In the genomic region with DNA sequence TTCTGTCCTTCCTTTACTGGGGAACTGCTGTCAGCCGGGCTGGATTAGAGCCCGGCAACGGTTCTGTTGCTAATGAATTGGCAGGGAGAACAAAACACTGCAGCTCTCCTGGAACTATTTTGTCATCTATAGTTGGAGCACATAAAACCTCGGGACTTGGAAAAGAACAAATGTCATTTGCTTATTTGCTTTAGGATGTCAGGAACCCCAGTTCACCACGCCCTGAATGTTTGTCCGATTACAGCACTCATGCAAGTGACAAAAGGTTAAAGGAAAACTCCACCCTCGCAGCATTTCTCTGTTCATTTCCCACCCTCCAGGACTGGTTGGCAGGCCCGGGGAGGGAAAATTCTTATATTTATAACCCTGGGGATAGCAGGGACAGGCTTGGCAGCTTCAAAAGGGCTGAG, we compare ENCODE assay signal across 8 cellular contexts.
DNase-seq lines count a peak whose midpoint lies in the region; ATAC-seq and TF ChIP-seq lines count a peak whose summit lies in the region.

No MANE protein-coding gene starts in this region.

- DNase-seq in ACHN (peak; percentile 35), HFF-Myc (ENCODE audit: extremely low read depth, low read depth) (peak; percentile 82), adipocyte (ENCODE audit: low read depth) (peak; percentile 93), left cardiac atrium (peak; percentile 85), putamen (ENCODE audit: low spot score) (peak; percentile 86), NOMO-1 treated with dmso at 0.1 percent for 144 hours (lab: John Stamatoyannopoulos, UW; ENCODE audit: unreplicated experiment) (no peak), GM19238 (ENCODE audit: insufficient read length, low spot score) (no peak)

- in situ Hi-C loops in ACHN (cut with HindIII; ENCODE audit: low pct_ligation_motif_present, low pct_unique_long_range_greater_than_20kb, low sequenced_read_pairs): no loop called here

- ATAC-seq in left cardiac atrium: peak; percentile 80
- ATAC-seq in HG02588 (IDR thresholded peaks at IDR 0.05; ENCODE audit: unreplicated experiment): no peak

- peak overlapping the region; percentile 89 for H3K9ac ChIP-seq in adipocyte (ENCODE audit: low read length)

- no peak for TF ChIP-seq CTCF in HFF-Myc (IDR thresholded peaks at IDR 0.05; ENCODE audit: low read depth, low read length, missing control alignments)

- peaks cover 75% of the 10 kb centered on the region for H3K4me1 ChIP-seq in adipocyte (ENCODE audit: control insufficient read depth, insufficient read depth, low read length)

- H3K4me3 ChIP-seq in HFF-Myc (replicated peaks; ENCODE audit: low read depth, low read length) (peak overlapping the region; percentile 8; the same call in 1 of the 2 replicates), adipocyte (ENCODE audit: low read length) (no peak overlapping the region)

- no peaks in the 10 kb centered on the region for H3K36me3 ChIP-seq in adipocyte (ENCODE audit: control insufficient read depth, insufficient read depth, low read length, severe bottlenecking)

- intact Hi-C loops in left cardiac atrium (cut with DNase I): loop anchor here in 1 of 2 donors (5.0 kb wide), 1 partner anchor 69 kb away; the partner anchor contains the start of gene PLPP1

- H3K27me3 ChIP-seq in adipocyte (replicated peaks; ENCODE audit: control insufficient read depth, insufficient read depth, low read length): no peaks in the 10 kb centered on the region

- H3K9me3 ChIP-seq in adipocyte (ENCODE audit: control insufficient read depth, low read length): no peaks in the 10 kb centered on the region

Comparison
In these comparisons a context has a peak if more than half of its experiments do, and no peak if none do; other contexts are left out.
1. DNase-seq: peak in ACHN (single experiment), HFF-Myc (single experiment), adipocyte (single experiment), left cardiac atrium (single experiment) and putamen (single experiment); none in NOMO-1 treated with dmso at 0.1 percent for 144 hours (single experiment) and GM19238 (single experiment).